In genomic region chr19:16611121-16611520, GRCh38 we compare ENCODE assay signal across 20 cellular contexts. TPM values are rescaled to one million over a fixed set of nuclear protein-coding genes. Genes with fewer than 3 reads are reported as not detected.
DNase-seq lines count a peak whose midpoint lies in the region; TF ChIP-seq lines count a peak whose summit lies in the region.
"Had no signal": no experiment of that assay in that cellular context is flagged by ENCODE, and none has a peak within 500 bp of the region (broad histone marks: within the 10 kb centered on the region; RNA-seq: fewer than 3 reads in every experiment).

No MANE protein-coding gene starts in this region.

- no peak overlapping the region for H3K4me2 ChIP-seq in H9 (ENCODE audit: insufficient read depth, insufficient read length, low read length)
- no peak overlapping the region for H3K4me2 ChIP-seq in trophoblast cell (ENCODE audit: low read length)

- H4K8ac ChIP-seq in H9 (replicated peaks; ENCODE audit: insufficient read length, low read depth, low read length) (no peak overlapping the region), trophoblast cell (ENCODE audit: low read depth, low read length) (no peak overlapping the region)

- no peak for TF ChIP-seq CTCF in H9 (conservative IDR thresholded peaks at IDR 0.05)
- TF ChIP-seq CTCF in adrenal gland (IDR thresholded peaks at IDR 0.05): no peak

- POLR2A ChIA-PET in activated CD4-positive, alpha-beta memory T cell treated with anti-CD3 and anti-CD28 coated beads, Interleukin-2, amount 10 ng/mL, durations not matched to agents 7 days and 5 days (lab: Charles Lee): interaction anchor here (0.9 kb wide), 1 partner anchor 16 kb away, joined by 3 read pairs; no protein-coding TSS in a partner anchor

- peaks cover 11% of the 10 kb centered on the region for H3K79me1 ChIP-seq in H9 (ENCODE audit: insufficient read depth, low read depth, low read length, poor library complexity, severe bottlenecking)
- H3K79me1 ChIP-seq in trophoblast cell (ENCODE audit: low read length): peaks cover 3% of the 10 kb centered on the region

- H2BK12ac ChIP-seq in H9 (ENCODE audit: insufficient read length, low read depth, low read length) (no peak overlapping the region), trophoblast cell (ENCODE audit: low read length) (no peak overlapping the region)

- H3K36me3 ChIP-seq in adrenal gland (replicated peaks in 1 of 2): no peaks in the 10 kb centered on the region
- peaks cover 0 to 5% of the 10 kb centered on the region in 2 experiments for H3K36me3 ChIP-seq in trophoblast cell (ENCODE audit: control insufficient read depth in 1 of 2, insufficient read depth in 2 of 2, low read length in 2 of 2)

- H3K56ac ChIP-seq in H9 (ENCODE audit: insufficient read length, low read depth, low read length): no peak overlapping the region

- no peak for TF ChIP-seq POLR2A in adrenal gland (IDR thresholded peaks at IDR 0.05)

- H2BK120ac ChIP-seq in H9 (ENCODE audit: low read depth, low read length, poor library complexity, severe bottlenecking): no peak overlapping the region
- no peak overlapping the region for H2BK120ac ChIP-seq in trophoblast cell (ENCODE audit: insufficient read depth, low read length, poor library complexity)

- no peak overlapping the region for H2BK5ac ChIP-seq in H9 (ENCODE audit: insufficient read length, low read length)
- no peak overlapping the region for H2BK5ac ChIP-seq in trophoblast cell (ENCODE audit: low read depth, low read length, poor library complexity)

- CTCF ChIA-PET in activated CD4-positive, alpha-beta memory T cell treated with anti-CD3 and anti-CD28 coated beads, Interleukin-2, amount 10 ng/mL, durations not matched to agents 7 days and 5 days (lab: Charles Lee): no interaction called here

- DNase-seq in NCI-H510A treated with DMSO at 0.1 percent for 48 hours (lab: John Stamatoyannopoulos, UW) (peak; percentile 55), NCI-H510A (lab: John Stamatoyannopoulos, UW) (no peak), H9 (no peak), adrenal gland (no peak), trophoblast cell (peak; percentile 50 to 73), NCI-H69 (lab: John Stamatoyannopoulos, UW) (no peak), NCI-H82 treated with DMSO at 0.1 percent for 48 hours (lab: John Stamatoyannopoulos, UW; ENCODE audit: unreplicated experiment) (no peak)
- DNase-seq in activated CD4-positive, alpha-beta memory T cell treated with anti-CD3 and anti-CD28 coated beads, Interleukin-2, amount 10 ng/mL, durations not matched to agents 7 days and 5 days: no peak
- DNase-seq: activated CD4-positive, alpha-beta T cell treated with anti-CD3 and anti-CD28 coated beads, Interleukin-2, amount 50 U/mL, for 48 hours; C1 segment of cervical spinal cord; DMS53; effector memory CD8-positive, alpha-beta T cell; hypothalamus; MV-4-11; NCI-H2081 treated with DMSO at 0.1 percent for 48 hours; NCI-H82; stimulated activated CD4-positive, alpha-beta T cell treated with anti-CD3 and anti-CD28 coated beads, Interleukin-4, amount 100 ng/mL, for 24 hours; SW 1271 had no signal

- H3K9ac ChIP-seq in H9 (ENCODE audit: extremely low read depth, insufficient read length, low read length) (no peak overlapping the region), trophoblast cell (ENCODE audit: low read length) (no peak overlapping the region)

- H3K18ac ChIP-seq in H9 (ENCODE audit: insufficient read length, low read depth, low read length): no peak overlapping the region
- no peak overlapping the region for H3K18ac ChIP-seq in trophoblast cell (ENCODE audit: low read length)

- H3K9me3 Mint-ChIP-seq in H9: no peaks in the 10 kb centered on the region
- H3K9me3 Mint-ChIP-seq in activated CD4-positive, alpha-beta memory T cell treated with anti-CD3 and anti-CD28 coated beads, Interleukin-2, amount 10 ng/mL, durations not matched to agents 7 days and 5 days: no peaks in the 10 kb centered on the region
- H3K9me3 Mint-ChIP-seq: activated T-helper 1 cell treated with anti-CD3 and anti-CD28 coated beads, Interleukin-12 subunit alpha, Interleukin-12 subunit beta, Interleukin-2, Interleukin-4 antibody, amounts not matched to agents 30 ng/mL and 10 ng/mL and 1 ng/mL, durations not matched to agents 14 hours and 24 hours and 36 hours; effector memory CD8-positive, alpha-beta T cell had no signal

- H3K79me2 ChIP-seq in H9 (ENCODE audit: insufficient read depth, low read length) (peaks cover 29% of the 10 kb centered on the region; the same call in 1 of the 2 replicates), trophoblast cell (ENCODE audit: control insufficient read depth, insufficient read depth, low read length, poor library complexity) (peaks cover 20% of the 10 kb centered on the region)

- no peaks in the 10 kb centered on the region; the same call in 1 of the 2 replicates for H3K27me3 Mint-ChIP-seq in H9 (ENCODE audit: low read depth)
- H3K27me3 Mint-ChIP-seq in activated CD4-positive, alpha-beta memory T cell treated with anti-CD3 and anti-CD28 coated beads, Interleukin-2, amount 10 ng/mL, durations not matched to agents 7 days and 5 days: no peaks in the 10 kb centered on the region
- H3K27me3 Mint-ChIP-seq: effector memory CD8-positive, alpha-beta T cell had no signal

- H3K4me3 ChIP-seq in adrenal gland (no peak overlapping the region), trophoblast cell (ENCODE audit: low read depth, low read length) (no peak overlapping the region)
- H3K4me3 ChIP-seq: testis had no signal

- H2AK5ac ChIP-seq in H9 (ENCODE audit: insufficient read length, low read length) (no peak overlapping the region), trophoblast cell (ENCODE audit: low read length) (no peak overlapping the region)

- H3K36me3 Mint-ChIP-seq in H9 (ENCODE audit: insufficient read depth in 1 of 3, low read depth in 3 of 3): no peaks in the 10 kb centered on the region
- H3K36me3 Mint-ChIP-seq in activated CD4-positive, alpha-beta memory T cell treated with anti-CD3 and anti-CD28 coated beads, Interleukin-2, amount 10 ng/mL, durations not matched to agents 7 days and 5 days (ENCODE audit: low read depth): no peaks in the 10 kb centered on the region

- H2AFZ ChIP-seq in H9 (ENCODE audit: low read length): no peak overlapping the region
- H2AFZ ChIP-seq in trophoblast cell (ENCODE audit: insufficient read depth, low read length, poor library complexity): no peak overlapping the region

- H3K4me1 Mint-ChIP-seq in H9: peaks cover 6 to 10% of the 10 kb centered on the region in 2 experiments
- H3K4me1 Mint-ChIP-seq in activated CD4-positive, alpha-beta memory T cell treated with anti-CD3 and anti-CD28 coated beads, Interleukin-2, amount 10 ng/mL, durations not matched to agents 7 days and 5 days: peaks cover 65% of the 10 kb centered on the region

- intact Hi-C loops in adrenal gland (cut with DNase I): no loop called here

- H3K23ac ChIP-seq in H9 (ENCODE audit: insufficient read length, low read depth, low read length) (no peak overlapping the region), trophoblast cell (ENCODE audit: low read length) (no peak overlapping the region)

- H3K27ac ChIP-seq in H9 (ENCODE audit: insufficient read length, low read depth, low read length) (no peak overlapping the region), adrenal gland (peak overlapping the region; percentile 28 to 94 (median 85)), trophoblast cell (ENCODE audit: low read depth, low read length) (no peak overlapping the region)

- H2BK20ac ChIP-seq in H9 (ENCODE audit: low read depth, low read length, poor library complexity, severe bottlenecking): no peak overlapping the region

- H4K91ac ChIP-seq in H9 (ENCODE audit: insufficient read length, low read depth, low read length) (no peak overlapping the region), trophoblast cell (ENCODE audit: low read depth, low read length) (no peak overlapping the region)

- peak overlapping the region in 2 of 3 experiments; percentile 3 to 70; a peak in 3 of 7 replicates for H3K27ac Mint-ChIP-seq in H9
- H3K27ac Mint-ChIP-seq in activated CD4-positive, alpha-beta memory T cell treated with anti-CD3 and anti-CD28 coated beads, Interleukin-2, amount 10 ng/mL, durations not matched to agents 7 days and 5 days: no peak overlapping the region
- H3K27ac Mint-ChIP-seq: activated T-helper 1 cell treated with anti-CD3 and anti-CD28 coated beads, Interleukin-12 subunit alpha, Interleukin-12 subunit beta, Interleukin-2, Interleukin-4 antibody, amounts not matched to agents 30 ng/mL and 10 ng/mL and 1 ng/mL, durations not matched to agents 14 hours and 24 hours and 36 hours had no signal

- no peak overlapping the region for H4K12ac ChIP-seq in trophoblast cell (ENCODE audit: low read depth, low read length)

- no peak overlapping the region for H4K5ac ChIP-seq in H9 (ENCODE audit: insufficient read length, low read depth, low read length)

- WGBS in H9 (ENCODE audit: extremely low coverage, insufficient read length, low lambda C conversion rate): no CpG with 5 or more reads among the region's 6 CpGs
- WGBS in adrenal gland, 4 donors: 85 to 94% (median 88%) methylated on average over 6 of the region's 6 CpGs
- WGBS in trophoblast cell (ENCODE audit: extremely low coverage, insufficient coverage, insufficient read length): no CpG with 5 or more reads among the region's 6 CpGs

- H3K14ac ChIP-seq in H9 (ENCODE audit: insufficient read depth, low read length) (no peak overlapping the region), trophoblast cell (ENCODE audit: low read length) (no peak overlapping the region)

- no peak overlapping the region for H3T11ph ChIP-seq in H9 (ENCODE audit: low read length)

- no peaks in the 10 kb centered on the region for H4K20me1 ChIP-seq in H9 (ENCODE audit: control insufficient read depth, insufficient read depth, insufficient read length)

- H3K4ac ChIP-seq in H9 (ENCODE audit: low read depth, low read length): no peak overlapping the region
- H3K4ac ChIP-seq in trophoblast cell (ENCODE audit: low read depth, low read length): peak overlapping the region; percentile 33

- H3K4me3 Mint-ChIP-seq in H9: no peak overlapping the region
- no peak overlapping the region for H3K4me3 Mint-ChIP-seq in activated CD4-positive, alpha-beta memory T cell treated with anti-CD3 and anti-CD28 coated beads, Interleukin-2, amount 10 ng/mL, durations not matched to agents 7 days and 5 days
- H3K4me3 Mint-ChIP-seq: activated T-helper 1 cell treated with anti-CD3 and anti-CD28 coated beads, Interleukin-12 subunit alpha, Interleukin-12 subunit beta, Interleukin-2, Interleukin-4 antibody, amounts not matched to agents 30 ng/mL and 10 ng/mL and 1 ng/mL, durations not matched to agents 14 hours and 24 hours and 36 hours; effector memory CD8-positive, alpha-beta T cell had no signal

- no peaks in the 10 kb centered on the region for H3K23me2 ChIP-seq in H9 (ENCODE audit: insufficient read length, low read depth, low read length, poor library complexity, severe bottlenecking)

- H3K27me3 ChIP-seq in H9 (ENCODE audit: insufficient read depth, low read length) (no peaks in the 10 kb centered on the region), adrenal gland (no peaks in the 10 kb centered on the region), trophoblast cell (ENCODE audit: insufficient read depth, low read length) (no peaks in the 10 kb centered on the region)
- H3K27me3 ChIP-seq: testis had no signal

- H3K4me1 ChIP-seq in H9 (ENCODE audit: insufficient read depth, low read length) (no peaks in the 10 kb centered on the region; the same call in 1 of the 2 replicates), adrenal gland (replicated peaks in 1 of 2) (peaks cover 27 to 53% of the 10 kb centered on the region in 2 donors), trophoblast cell (ENCODE audit: control insufficient read depth in 1 of 2, insufficient read depth in 2 of 2, low read length in 2 of 2) (peaks cover 10 to 12% of the 10 kb centered on the region in 2 experiments)

- no peak overlapping the region for H2BK15ac ChIP-seq in H9 (ENCODE audit: low read depth, low read length)

- no peaks in the 10 kb centered on the region for H3K9me3 ChIP-seq in H9 (ENCODE audit: control insufficient read depth, low read depth, low read length)
- H3K9me3 ChIP-seq in adrenal gland (replicated peaks in 1 of 3): no peaks in the 10 kb centered on the region
- no peaks in the 10 kb centered on the region for H3K9me3 ChIP-seq in trophoblast cell (ENCODE audit: insufficient read depth, low read depth, low read length)
- H3K9me3 ChIP-seq: testis had no signal

RNA-seq across cellular contexts. Expression of gene MED26, which starts 16.9 kb away (rescaled TPM):
- total RNA-seq in H9 (2021): 11.4 and 13.0 TPM in 2 replicates
- 10 to 100 TPM in 3 of 8 donors, 1 to 10 TPM in 5; 8.1 to 17.3 (median 9.6) TPM for total RNA-seq in adrenal gland
- polyA plus RNA-seq in adrenal gland: 1 to 10 TPM; 4.6 to 6.9 (median 6.4) TPM
- 10.5 and 11.2 TPM in 2 replicates for polyA plus RNA-seq in trophoblast cell (2013)
- 10 to 100 TPM; 15.5 to 15.9 TPM for total RNA-seq in activated CD4-positive, alpha-beta memory T cell treated with anti-CD3 and anti-CD28 coated beads, Interleukin-2, amount 10 ng/mL, durations not matched to agents 7 days and 5 days

RNA-seq across cellular contexts. Expression of gene SLC35E1, which starts 38.9 kb away (rescaled TPM):
- total RNA-seq in H9 (2021) (34.0 and 35.8 TPM in 2 replicates), adrenal gland (10 to 100 TPM; 22.6 to 49.8 (median 40.2) TPM)
- polyA plus RNA-seq in adrenal gland: 10 to 100 TPM; 22.0 to 43.1 (median 26.8) TPM
- 101 TPM in 2 replicates for polyA plus RNA-seq in trophoblast cell (2013)
- total RNA-seq in activated CD4-positive, alpha-beta memory T cell treated with anti-CD3 and anti-CD28 coated beads, Interleukin-2, amount 10 ng/mL, durations not matched to agents 7 days and 5 days: 10 to 100 TPM; 57.3 to 57.7 TPM

RNA-seq across cellular contexts. Expression of gene SMIM7, which starts 48.8 kb away (rescaled TPM):
- total RNA-seq in H9 (2021) (74.2 and 77.6 TPM in 2 replicates), adrenal gland (100 to 1,000 TPM in 2 of 8 donors, 10 to 100 TPM in 6; 76.0 to 136 (median 90.6) TPM)
- polyA plus RNA-seq in adrenal gland: 100 to 1,000 TPM in 1 of 3 donors, 10 to 100 TPM in 2; 82.9 to 102 (median 87.3) TPM
- 65.8 and 66.8 TPM in 2 replicates for polyA plus RNA-seq in trophoblast cell (2013)
- 10 to 100 TPM; 52.6 to 60.6 TPM for total RNA-seq in activated CD4-positive, alpha-beta memory T cell treated with anti-CD3 and anti-CD28 coated beads, Interleukin-2, amount 10 ng/mL, durations not matched to agents 7 days and 5 days

RNA-seq across cellular contexts. Expression of gene TMEM38A, which starts 49.8 kb away (rescaled TPM):
- total RNA-seq in H9 (2021) (7.4 and 8.3 TPM in 2 replicates), adrenal gland (10 to 100 TPM in 1 of 8 donors, 1 to 10 TPM in 7; 5.0 to 10.4 (median 6.7) TPM)
- polyA plus RNA-seq in adrenal gland: 1 to 10 TPM; 2.2 to 4.1 (median 3.3) TPM
- polyA plus RNA-seq in trophoblast cell (2013): 1.4 and 1.6 TPM in 2 replicates
- total RNA-seq in activated CD4-positive, alpha-beta memory T cell treated with anti-CD3 and anti-CD28 coated beads, Interleukin-2, amount 10 ng/mL, durations not matched to agents 7 days and 5 days: 1 to 10 TPM; 1.4 TPM

Comparison
In these comparisons a context has a peak if more than half of its experiments do, and no peak if none do; other contexts are left out.
1. DNase-seq: peak in NCI-H510A treated with DMSO at 0.1 percent for 48 hours (single experiment) and trophoblast cell (2 of 2); none in NCI-H510A (single experiment), H9 (single experiment), adrenal gland (0 of 7), NCI-H69 (single experiment), NCI-H82 treated with DMSO at 0.1 percent for 48 hours (single experiment) and activated CD4-positive, alpha-beta memory T cell treated with anti-CD3 and anti-CD28 coated beads, Interleukin-2, amount 10 ng/mL, durations not matched to agents 7 days and 5 days (single experiment).
2. H3K27ac ChIP-seq: peak in adrenal gland (5 of 5); none in H9 (single experiment) and trophoblast cell (single experiment).